ENCODE assay signal across 12 cellular contexts in the genomic region with DNA sequence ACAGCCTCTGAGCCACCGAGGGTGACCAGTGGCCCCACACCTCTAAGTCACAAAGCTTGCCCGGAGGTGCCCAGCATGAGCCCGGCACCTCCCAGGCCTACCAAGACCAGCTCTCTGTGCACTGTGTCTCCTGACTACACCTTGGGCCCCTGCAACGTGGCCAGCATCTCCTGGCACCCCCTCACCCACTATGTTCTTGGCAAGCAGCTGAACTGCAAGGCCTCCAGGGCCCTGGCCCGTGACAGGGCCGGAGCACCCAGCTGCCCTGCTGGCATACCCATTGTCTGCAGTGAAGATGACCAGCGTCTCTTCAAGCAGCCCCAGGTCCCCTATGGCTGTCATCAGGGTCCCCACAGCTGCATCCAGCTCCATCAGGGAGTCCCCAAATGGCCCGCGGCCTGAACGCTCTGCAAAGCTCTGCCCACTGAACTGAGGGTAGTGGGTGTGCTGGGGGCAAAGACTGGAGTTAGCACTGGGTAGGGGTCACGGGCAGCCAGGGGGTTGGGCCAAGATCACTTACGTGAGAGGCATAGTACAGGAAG. TPM values are rescaled to one million over a fixed set of nuclear protein-coding genes. Genes with fewer than 3 reads are reported as not detected.
DNase-seq lines count a peak whose midpoint lies in the region; ATAC-seq and TF ChIP-seq lines count a peak whose summit lies in the region.
"Had no signal": no experiment of that assay in that cellular context is flagged by ENCODE, and none has a peak within 500 bp of the region (broad histone marks: within the 10 kb centered on the region; RNA-seq: fewer than 3 reads in every experiment).

No MANE protein-coding gene starts in this region.

- TF ChIP-seq CTCF in WTC11 (IDR thresholded peaks at IDR 0.05) = no peak

- H3K27ac Mint-ChIP-seq in activated naive CD4-positive, alpha-beta T cell treated with anti-CD3 and anti-CD28 coated beads for 36 hours = peak overlapping the region; percentile 72
- H3K27ac Mint-ChIP-seq in WTC11 = no peak overlapping the region
- H3K27ac Mint-ChIP-seq in immature natural killer cell = peak overlapping the region in 5 of 6 donors; percentile 39 to 79 (median 62)
- H3K27ac Mint-ChIP-seq in stimulated activated naive CD8-positive, alpha-beta T cell treated with anti-CD3 and anti-CD28 coated beads, Interleukin-15, amount 100 ng/mL, for 72 hours = peak overlapping the region in 1 of 2 donors; percentile 27

- intact Hi-C loops in activated naive CD4-positive, alpha-beta T cell treated with anti-CD3 and anti-CD28 coated beads for 36 hours (cut with micrococcal nuclease) = no loop called here
- intact Hi-C loops in posterior vena cava (cut with DNase I) = no loop called here

- no peak for ATAC-seq in WTC11
- ATAC-seq in stimulated activated naive CD8-positive, alpha-beta T cell treated with anti-CD3 and anti-CD28 coated beads, Interleukin-15, amount 100 ng/mL, for 72 hours = no peak
- no peak for ATAC-seq in GM18520 (IDR thresholded peaks at IDR 0.05; ENCODE audit: unreplicated experiment)

- no peaks in the 10 kb centered on the region for H3K9me3 Mint-ChIP-seq in activated naive CD4-positive, alpha-beta T cell treated with anti-CD3 and anti-CD28 coated beads for 36 hours
- H3K9me3 Mint-ChIP-seq in WTC11 (no peaks in the 10 kb centered on the region), immature natural killer cell (no peaks in the 10 kb centered on the region)
- H3K9me3 Mint-ChIP-seq in stimulated activated naive CD8-positive, alpha-beta T cell treated with anti-CD3 and anti-CD28 coated beads, Interleukin-15, amount 100 ng/mL, for 72 hours = no peaks in the 10 kb centered on the region
- H3K9me3 Mint-ChIP-seq: CD14-positive monocyte had no signal

- CTCF ChIA-PET in activated naive CD4-positive, alpha-beta T cell treated with anti-CD3 and anti-CD28 coated beads for 36 hours (lab: Charles Lee) = no interaction called here
- CTCF ChIA-PET in WTC11 (lab: Charles Lee) = interaction anchor here (0.5 to 4.5 kb wide), 23 partner anchors 14 to 482 kb away, joined by 3 to 78 read pairs (median 4); a partner anchor contains a TSS

- peak overlapping the region; percentile 84 for H3K4me3 Mint-ChIP-seq in activated naive CD4-positive, alpha-beta T cell treated with anti-CD3 and anti-CD28 coated beads for 36 hours
- H3K4me3 Mint-ChIP-seq in WTC11 (peak overlapping the region; percentile 53), immature natural killer cell (peak overlapping the region; percentile 35 to 73 (median 50))
- peak overlapping the region; percentile 75 for H3K4me3 Mint-ChIP-seq in stimulated activated naive CD8-positive, alpha-beta T cell treated with anti-CD3 and anti-CD28 coated beads, Interleukin-15, amount 100 ng/mL, for 72 hours

- POLR2A ChIA-PET in WTC11 (lab: Charles Lee) = no interaction called here

- DNase-seq in activated naive CD4-positive, alpha-beta T cell treated with anti-CD3 and anti-CD28 coated beads for 36 hours = no peak
- no peak for DNase-seq in activated naive CD4-positive, alpha-beta T cell treated with Interleukin-2 at 50 U/mL for 16 hours
- DNase-seq in WTC11 (ENCODE audit: low spot score) (no peak), immature natural killer cell (no peak), NCI-H446 (lab: John Stamatoyannopoulos, UW) (no peak), posterior vena cava (ENCODE audit: low spot score) (no peak)
- no peak for DNase-seq in stimulated activated naive CD8-positive, alpha-beta T cell treated with anti-CD3 and anti-CD28 coated beads, Interleukin-15, amount 100 ng/mL, for 72 hours
- DNase-seq: activated CD4-positive, alpha-beta T cell treated with anti-CD3 and anti-CD28 coated beads for 4 hours; NCI-H2171; stimulated activated CD4-positive, alpha-beta T cell treated with anti-CD3 and anti-CD28 coated beads, Interleukin-15, amount 100 ng/mL, for 24 hours had no signal

- no peaks in the 10 kb centered on the region for H3K27me3 Mint-ChIP-seq in activated naive CD4-positive, alpha-beta T cell treated with anti-CD3 and anti-CD28 coated beads for 36 hours (ENCODE audit: low read depth)
- H3K27me3 Mint-ChIP-seq in WTC11 (ENCODE audit: low read depth) (peaks cover 23% of the 10 kb centered on the region), immature natural killer cell (ENCODE audit: low read depth in 3 of 3) (peaks cover 9 to 15% (median 15%) of the 10 kb centered on the region in 3 donors)
- no peaks in the 10 kb centered on the region for H3K27me3 Mint-ChIP-seq in stimulated activated naive CD8-positive, alpha-beta T cell treated with anti-CD3 and anti-CD28 coated beads, Interleukin-15, amount 100 ng/mL, for 72 hours

- H3K36me3 Mint-ChIP-seq in activated naive CD4-positive, alpha-beta T cell treated with anti-CD3 and anti-CD28 coated beads for 36 hours (ENCODE audit: low read depth) = no peaks in the 10 kb centered on the region
- H3K36me3 Mint-ChIP-seq in WTC11 (no peaks in the 10 kb centered on the region), immature natural killer cell (no peaks in the 10 kb centered on the region)

- H3K4me1 Mint-ChIP-seq in activated naive CD4-positive, alpha-beta T cell treated with anti-CD3 and anti-CD28 coated beads for 36 hours (ENCODE audit: low read depth) = peaks cover 32% of the 10 kb centered on the region
- peaks cover 17% of the 10 kb centered on the region for H3K4me1 Mint-ChIP-seq in WTC11
- peaks cover 37% of the 10 kb centered on the region in 2 donors for H3K4me1 Mint-ChIP-seq in immature natural killer cell
- H3K4me1 Mint-ChIP-seq in stimulated activated naive CD8-positive, alpha-beta T cell treated with anti-CD3 and anti-CD28 coated beads, Interleukin-15, amount 100 ng/mL, for 72 hours = peaks cover 43% of the 10 kb centered on the region

TF ChIP-seq in WTC11, 78 proteins besides CTCF, POLR2A, EP300 and RAD21 (continues in another document):
- no peak for TF ChIP-seq GRHL2 (CRISPR knock-in tag; IDR thresholded peaks at IDR 0.05; ENCODE audit: insufficient replicate concordance, severe bottlenecking)
- TF ChIP-seq ZBTB21 (CRISPR knock-in tag; IDR thresholded peaks at IDR 0.05; ENCODE audit: borderline replicate concordance) = no peak
- TF ChIP-seq, protein P1, sequence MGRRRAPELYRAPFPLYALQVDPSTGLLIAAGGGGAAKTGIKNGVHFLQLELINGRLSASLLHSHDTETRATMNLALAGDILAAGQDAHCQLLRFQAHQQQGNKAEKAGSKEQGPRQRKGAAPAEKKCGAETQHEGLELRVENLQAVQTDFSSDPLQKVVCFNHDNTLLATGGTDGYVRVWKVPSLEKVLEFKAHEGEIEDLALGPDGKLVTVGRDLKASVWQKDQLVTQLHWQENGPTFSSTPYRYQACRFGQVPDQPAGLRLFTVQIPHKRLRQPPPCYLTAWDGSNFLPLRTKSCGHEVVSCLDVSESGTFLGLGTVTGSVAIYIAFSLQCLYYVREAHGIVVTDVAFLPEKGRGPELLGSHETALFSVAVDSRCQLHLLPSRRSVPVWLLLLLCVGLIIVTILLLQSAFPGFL (CRISPR knock-in tag; IDR thresholded peaks at IDR 0.05; ENCODE audit: borderline replicate concordance) = no peak
- TF ChIP-seq, protein P2, sequence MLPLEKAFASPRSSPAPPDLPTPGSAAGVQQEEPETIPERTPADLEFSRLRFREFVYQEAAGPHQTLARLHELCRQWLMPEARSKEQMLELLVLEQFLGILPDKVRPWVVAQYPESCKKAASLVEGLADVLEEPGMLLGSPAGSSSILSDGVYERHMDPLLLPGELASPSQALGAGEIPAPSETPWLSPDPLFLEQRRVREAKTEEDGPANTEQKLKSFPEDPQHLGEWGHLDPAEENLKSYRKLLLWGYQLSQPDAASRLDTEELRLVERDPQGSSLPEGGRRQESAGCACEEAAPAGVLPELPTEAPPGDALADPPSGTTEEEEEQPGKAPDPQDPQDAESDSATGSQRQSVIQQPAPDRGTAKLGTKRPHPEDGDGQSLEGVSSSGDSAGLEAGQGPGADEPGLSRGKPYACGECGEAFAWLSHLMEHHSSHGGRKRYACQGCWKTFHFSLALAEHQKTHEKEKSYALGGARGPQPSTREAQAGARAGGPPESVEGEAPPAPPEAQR (CRISPR knock-in tag; IDR thresholded peaks at IDR 0.05) = no peak

RNA-seq across cellular contexts. Expression of a gene that starts 1.6 kb away (rescaled TPM):
- total RNA-seq in activated naive CD4-positive, alpha-beta T cell treated with anti-CD3 and anti-CD28 coated beads for 36 hours = 10 to 100 TPM; 17.8 to 19.2 TPM
- 17.7 to 18.8 TPM (median 17.8 TPM) in 3 replicates for total RNA-seq in WTC11 (2021)
- 10 to 100 TPM in 1 of 3 donors, 1 to 10 TPM in 2; 3.8 to 11.2 (median 7.7) TPM for polyA plus RNA-seq in immature natural killer cell
- 10 to 100 TPM; 21.8 to 29.4 TPM for total RNA-seq in posterior vena cava

RNA-seq across cellular contexts. Expression of a gene that starts 25.8 kb away (rescaled TPM):
- total RNA-seq in activated naive CD4-positive, alpha-beta T cell treated with anti-CD3 and anti-CD28 coated beads for 36 hours = under 1 TPM; 0.05 to 0.15 TPM
- total RNA-seq in WTC11 (2021) = 1.8 to 4.9 TPM (median 1.9 TPM) in 3 replicates
- not detected for polyA plus RNA-seq in immature natural killer cell
- total RNA-seq in posterior vena cava = under 1 TPM; 0.24 to 0.56 TPM
- polyA plus RNA-seq: CD14-positive monocyte had no signal

RNA-seq across cellular contexts. Expression of a gene that starts 43.7 kb away (rescaled TPM):
- 10 to 100 TPM; 71.0 to 81.4 TPM for total RNA-seq in activated naive CD4-positive, alpha-beta T cell treated with anti-CD3 and anti-CD28 coated beads for 36 hours
- total RNA-seq in WTC11 (2021) = 75.4 to 80.0 TPM (median 76.1 TPM) in 3 replicates
- polyA plus RNA-seq in immature natural killer cell = 10 to 100 TPM; 44.0 to 51.3 (median 49.4) TPM
- total RNA-seq in posterior vena cava = 10 to 100 TPM; 30.1 to 31.6 TPM

RNA-seq across cellular contexts. Expression of a gene that starts 46.2 kb away (rescaled TPM):
- under 1 TPM; 0.07 TPM for total RNA-seq in activated naive CD4-positive, alpha-beta T cell treated with anti-CD3 and anti-CD28 coated beads for 36 hours
- 9.6 to 10.5 TPM (median 9.7 TPM) in 3 replicates for total RNA-seq in WTC11 (2021)
- not detected for polyA plus RNA-seq in immature natural killer cell
- total RNA-seq in posterior vena cava = 10 to 100 TPM; 24.2 to 34.4 TPM
- polyA plus RNA-seq: CD14-positive monocyte had no signal

RNA-seq across cellular contexts. Expression of a gene that starts 48.2 kb away (rescaled TPM):
- 10 to 100 TPM; 37.3 to 43.7 TPM for total RNA-seq in activated naive CD4-positive, alpha-beta T cell treated with anti-CD3 and anti-CD28 coated beads for 36 hours
- total RNA-seq in WTC11 (2021) (33.7 to 47.8 TPM (median 47.4 TPM) in 3 replicates), posterior vena cava (1 to 10 TPM; 6.0 to 8.1 TPM)
- 1 to 10 TPM in 1 of 3 donors, under 1 TPM in 1, not detected in 1; 0.09 to 2.9 TPM for polyA plus RNA-seq in immature natural killer cell
